Comparison of ENCODE assay signal across 8 cellular contexts in the genomic region with DNA sequence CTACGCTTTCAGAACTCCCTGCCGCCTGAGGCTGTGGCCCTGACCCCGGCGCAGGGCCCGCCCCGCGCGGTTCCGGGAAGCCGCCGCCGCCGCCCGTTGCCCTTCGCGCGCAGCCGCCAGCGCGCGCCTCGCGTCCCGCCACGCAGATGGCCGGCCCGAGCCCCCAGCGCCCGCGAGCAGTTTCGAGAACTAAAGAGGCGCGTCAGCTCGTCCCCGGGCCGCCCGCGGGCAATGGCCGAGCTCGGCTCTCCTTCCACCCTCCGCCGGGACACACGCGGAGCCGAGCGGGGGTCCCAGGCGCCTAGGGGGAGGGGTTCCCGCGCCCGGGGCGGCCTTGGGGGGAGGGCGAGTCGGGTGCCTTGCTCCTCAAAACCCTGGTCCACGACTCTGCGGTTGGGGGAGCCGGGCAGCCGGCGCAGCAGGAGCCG.
DNase-seq lines count a peak whose midpoint lies in the region; ATAC-seq lines count a peak whose summit lies in the region.

No MANE protein-coding gene starts in this region.

- DNase-seq in UCSD-AML1 (lab: John Stamatoyannopoulos, UW; ENCODE audit: unreplicated experiment) (peak; percentile 56), caudate nucleus (lab: John Stamatoyannopoulos, UW) (peak in 24 of 61 donors; percentile 6 to 64 (median 30)), kidney tubule cell (ENCODE audit: low spot score) (peak; percentile 64), NCI-H446 treated with DMSO at 0.1 percent for 48 hours (lab: John Stamatoyannopoulos, UW) (no peak), NCI-H1694 treated with DMSO at 0.1 percent for 48 hours (lab: John Stamatoyannopoulos, UW) (no peak)
- peak; percentile 56 for DNase-seq in stimulated activated CD4-positive, alpha-beta T cell treated with anti-CD3 and anti-CD28 coated beads, Interleukin-1b, Interleukin-23, amount 100 ng/mL, for 48 hours

- ATAC-seq in GM18868 (IDR thresholded peaks at IDR 0.05; ENCODE audit: unreplicated experiment) (peak; percentile 15), HG03378 (IDR thresholded peaks at IDR 0.05; ENCODE audit: unreplicated experiment) (peak; percentile 2)

- peak overlapping the region; percentile 95 for H3K27ac ChIP-seq in caudate nucleus (ENCODE audit: low read depth, low read length)

Comparison
In these comparisons a context has a peak if more than half of its experiments do, and no peak if none do; other contexts are left out.
1. DNase-seq: peak in UCSD-AML1 (single experiment), kidney tubule cell (single experiment) and stimulated activated CD4-positive, alpha-beta T cell treated with anti-CD3 and anti-CD28 coated beads, Interleukin-1b, Interleukin-23, amount 100 ng/mL, for 48 hours (single experiment); none in NCI-H446 treated with DMSO at 0.1 percent for 48 hours (single experiment) and NCI-H1694 treated with DMSO at 0.1 percent for 48 hours (single experiment).